Comparison of ENCODE assay signal across 18 cellular contexts in genomic region chr21:39073063-39073462, GRCh38.
"Had no signal": no experiment of that assay in that cellular context is flagged by ENCODE, and none has a peak within 500 bp of the region (broad histone marks: within the 10 kb centered on the region; RNA-seq: fewer than 3 reads in every experiment).

No MANE protein-coding gene starts in this region.

- H3K27me3 ChIP-seq: gastrocnemius medialis, neutrophil, testis, uterus had no signal

- H3K27ac Mint-ChIP-seq: activated naive CD8-positive, alpha-beta T cell; naive thymus-derived CD4-positive, alpha-beta T cell; T-helper 2 cell treated with Interferon-gamma antibody and Interleukin-4, amounts not matched to agents 5 μg/mL and 100 μg/mL, for 36 hours had no signal

- H3K4me1 ChIP-seq: gastrocnemius medialis, uterus had no signal

- H3K4me3 ChIP-seq: gastrocnemius medialis, testis, uterus had no signal

- H3K36me3 ChIP-seq: gastrocnemius medialis, neutrophil, uterus had no signal

- ATAC-seq: gastrocnemius medialis; naive thymus-derived CD4-positive, alpha-beta T cell; stimulated activated naive CD8-positive, alpha-beta T cell treated with anti-CD3 and anti-CD28 coated beads, Interleukin-15, Interleukin-2, amounts not matched to agents 100 U/mL and 50 U/mL, for 24 hours had no signal

- FAIRE-seq: endothelial cell of umbilical vein, small intestine had no signal

- H3K27ac ChIP-seq: gastrocnemius medialis, neutrophil, uterus had no signal

- H3K9me3 ChIP-seq: gastrocnemius medialis, neutrophil, testis, uterus had no signal

- H3K4me3 Mint-ChIP-seq: activated naive CD8-positive, alpha-beta T cell; naive thymus-derived CD4-positive, alpha-beta T cell; T-helper 2 cell treated with Interferon-gamma antibody and Interleukin-4, amounts not matched to agents 5 μg/mL and 100 μg/mL, for 36 hours had no signal

- DNase-seq: activated CD4-positive, alpha-beta T cell treated with anti-CD3 and anti-CD28 coated beads, Interleukin-2, amount 50 U/mL, for 1 hour; activated CD8-positive, alpha-beta memory T cell treated with anti-CD3 and anti-CD28 coated beads for 24 hours; activated gamma-delta T cell treated with Interleukin-2 at 50 U/mL for 16 hours; amniotic stem cell; effector CD8-positive, alpha-beta T cell; gastrocnemius medialis; naive thymus-derived CD4-positive, alpha-beta T cell; retina; small intestine; stimulated activated CD4-positive, alpha-beta T cell treated with anti-CD3 and anti-CD28 coated beads, Interleukin-4, amount 100 ng/mL, for 4 hours; stimulated activated CD8-positive, alpha-beta memory T cell treated with anti-CD3 and anti-CD28 coated beads, Interleukin-4, amount 100 ng/mL, for 48 hours; stimulated activated naive CD8-positive, alpha-beta T cell treated with anti-CD3 and anti-CD28 coated beads, Interleukin-15, Interleukin-2, amounts not matched to agents 100 U/mL and 50 U/mL, for 24 hours; testis; uterus had no signal
